Comparison of ENCODE assay signal across 13 cellular contexts in genomic region chr6:156916108-156916801, GRCh38.
DNase-seq lines count a peak whose midpoint lies in the region; ATAC-seq and TF ChIP-seq lines count a peak whose summit lies in the region.
"Had no signal": no experiment of that assay in that cellular context is flagged by ENCODE, and none has a peak within 500 bp of the region (broad histone marks: within the 10 kb centered on the region; RNA-seq: fewer than 3 reads in every experiment).

No MANE protein-coding gene starts in this region.

- no peak overlapping the region for H3K4me3 ChIP-seq in CD8-positive, alpha-beta T cell (ENCODE audit: low read depth, low read length)
- H3K4me3 ChIP-seq in neural progenitor cell: no peak overlapping the region
- H3K4me3 ChIP-seq: thoracic aorta had no signal

- DNase-seq in CD8-positive, alpha-beta T cell: no peak
- DNase-seq in effector memory CD8-positive, alpha-beta T cell: no peak
- no peak for DNase-seq in GOT3 (lab: John Stamatoyannopoulos, UW)
- no peak for DNase-seq in activated CD8-positive, alpha-beta memory T cell treated with anti-CD3 and anti-CD28 coated beads, Interleukin-2, amount 10 ng/mL, durations not matched to agents 7 days and 5 days
- DNase-seq in neural progenitor cell (ENCODE audit: low spot score): no peak
- no peak for DNase-seq in GDM1 (lab: John Stamatoyannopoulos, UW)
- DNase-seq: activated CD4-positive, alpha-beta T cell treated with anti-CD3 and anti-CD28 coated beads, Interleukin-2, amount 50 U/mL, for 4 hours; central memory CD4-positive, alpha-beta T cell; glutamatergic neuron; NCI-H1694 treated with DMSO at 0.1 percent for 48 hours had no signal

- peaks cover 36% of the 10 kb centered on the region for H3K4me1 ChIP-seq in CD8-positive, alpha-beta T cell (ENCODE audit: insufficient read depth, low read length)
- H3K4me1 ChIP-seq in neural progenitor cell: peaks cover 26% of the 10 kb centered on the region

- H4K20me1 ChIP-seq in neural progenitor cell (ENCODE audit: low read depth): peaks cover 67% of the 10 kb centered on the region

- peaks cover 16% of the 10 kb centered on the region for H3K36me3 Mint-ChIP-seq in CD8-positive, alpha-beta T cell
- H3K36me3 Mint-ChIP-seq in effector memory CD8-positive, alpha-beta T cell (ENCODE audit: insufficient read depth): peaks cover 9% of the 10 kb centered on the region
- H3K36me3 Mint-ChIP-seq in activated CD8-positive, alpha-beta memory T cell treated with anti-CD3 and anti-CD28 coated beads, Interleukin-2, amount 10 ng/mL, durations not matched to agents 7 days and 5 days: peaks cover 17% of the 10 kb centered on the region
- H3K36me3 Mint-ChIP-seq in neural progenitor cell: peaks cover 14% of the 10 kb centered on the region

- H3K9me3 ChIP-seq in CD8-positive, alpha-beta T cell (ENCODE audit: low read length): no peaks in the 10 kb centered on the region
- H3K9me3 ChIP-seq in neural progenitor cell (ENCODE audit: low read depth): no peaks in the 10 kb centered on the region
- H3K9me3 ChIP-seq: thoracic aorta had no signal

- H3K27me3 Mint-ChIP-seq in CD8-positive, alpha-beta T cell (ENCODE audit: low read depth): no peaks in the 10 kb centered on the region
- H3K27me3 Mint-ChIP-seq in effector memory CD8-positive, alpha-beta T cell: no peaks in the 10 kb centered on the region
- H3K27me3 Mint-ChIP-seq in activated CD8-positive, alpha-beta memory T cell treated with anti-CD3 and anti-CD28 coated beads, Interleukin-2, amount 10 ng/mL, durations not matched to agents 7 days and 5 days: no peaks in the 10 kb centered on the region
- H3K27me3 Mint-ChIP-seq in neural progenitor cell (ENCODE audit: insufficient read depth, low read depth): peaks cover 2% of the 10 kb centered on the region

- H3K27ac ChIP-seq in CD8-positive, alpha-beta T cell (ENCODE audit: low read depth, low read length): no peak overlapping the region
- no peak overlapping the region for H3K27ac ChIP-seq in neural progenitor cell

- H3K27ac Mint-ChIP-seq in CD8-positive, alpha-beta T cell: peak overlapping the region; percentile 72
- peak overlapping the region; percentile 49 to 71 for H3K27ac Mint-ChIP-seq in effector memory CD8-positive, alpha-beta T cell
- H3K27ac Mint-ChIP-seq in activated CD8-positive, alpha-beta memory T cell treated with anti-CD3 and anti-CD28 coated beads, Interleukin-2, amount 10 ng/mL, durations not matched to agents 7 days and 5 days: no peak overlapping the region
- no peak overlapping the region for H3K27ac Mint-ChIP-seq in neural progenitor cell

- H3K36me3 ChIP-seq in CD8-positive, alpha-beta T cell (ENCODE audit: insufficient read depth, low read length): no peaks in the 10 kb centered on the region
- no peaks in the 10 kb centered on the region for H3K36me3 ChIP-seq in neural progenitor cell
- H3K36me3 ChIP-seq: thoracic aorta had no signal

- H3K9me3 Mint-ChIP-seq in CD8-positive, alpha-beta T cell: no peaks in the 10 kb centered on the region
- H3K9me3 Mint-ChIP-seq in effector memory CD8-positive, alpha-beta T cell: no peaks in the 10 kb centered on the region
- H3K9me3 Mint-ChIP-seq in activated CD8-positive, alpha-beta memory T cell treated with anti-CD3 and anti-CD28 coated beads, Interleukin-2, amount 10 ng/mL, durations not matched to agents 7 days and 5 days (ENCODE audit: low read depth): no peaks in the 10 kb centered on the region
- H3K9me3 Mint-ChIP-seq in neural progenitor cell: no peaks in the 10 kb centered on the region

- H2AFZ ChIP-seq in neural progenitor cell (replicated peaks): no peak overlapping the region

- no peak for TF ChIP-seq CTCF in CD8-positive, alpha-beta T cell (IDR thresholded peaks at IDR 0.05)
- no peak for TF ChIP-seq CTCF in neural progenitor cell (IDR thresholded peaks at IDR 0.05)

- CTCF ChIA-PET in CD8-positive, alpha-beta T cell (lab: Charles Lee): no interaction called here
- CTCF ChIA-PET in activated CD8-positive, alpha-beta memory T cell treated with anti-CD3 and anti-CD28 coated beads, Interleukin-2, amount 10 ng/mL, durations not matched to agents 7 days and 5 days (lab: Charles Lee): interaction anchor here (1.0 kb wide), 1 partner anchor 36 kb away, joined by 3 read pairs; no protein-coding TSS in a partner anchor

- no peak overlapping the region for H3K4me3 Mint-ChIP-seq in CD8-positive, alpha-beta T cell
- peak overlapping the region; percentile 9 to 24 for H3K4me3 Mint-ChIP-seq in effector memory CD8-positive, alpha-beta T cell
- no peak overlapping the region for H3K4me3 Mint-ChIP-seq in activated CD8-positive, alpha-beta memory T cell treated with anti-CD3 and anti-CD28 coated beads, Interleukin-2, amount 10 ng/mL, durations not matched to agents 7 days and 5 days
- no peak overlapping the region for H3K4me3 Mint-ChIP-seq in neural progenitor cell

- peaks cover 90% of the 10 kb centered on the region for H3K79me2 ChIP-seq in neural progenitor cell (ENCODE audit: low read depth)

- ATAC-seq in CD8-positive, alpha-beta T cell: peak; percentile 26
- ATAC-seq in GM19395 (IDR thresholded peaks at IDR 0.05; ENCODE audit: unreplicated experiment) (peak; percentile 55), HG03342 (IDR thresholded peaks at IDR 0.05; ENCODE audit: unreplicated experiment) (peak; percentile 59)
- ATAC-seq in effector memory CD8-positive, alpha-beta T cell (replicated peaks): peak; percentile 77
- no peak for ATAC-seq in activated CD8-positive, alpha-beta memory T cell treated with anti-CD3 and anti-CD28 coated beads, Interleukin-2, amount 10 ng/mL, durations not matched to agents 7 days and 5 days

- no peak overlapping the region for H3K4me2 ChIP-seq in neural progenitor cell

- intact Hi-C loops in CD8-positive, alpha-beta T cell (cut with DNase I, micrococcal nuclease): no loop called here

- POLR2A ChIA-PET in CD8-positive, alpha-beta T cell (lab: Charles Lee): no interaction called here

- no peak overlapping the region for H3K9ac ChIP-seq in neural progenitor cell

- H3F3A ChIP-seq in neural progenitor cell (ENCODE audit: low read depth): peaks cover 9% of the 10 kb centered on the region

- H3K4me1 Mint-ChIP-seq in CD8-positive, alpha-beta T cell (ENCODE audit: low read depth): peaks cover 72% of the 10 kb centered on the region
- peaks cover 53 to 72% of the 10 kb centered on the region in 2 donors for H3K4me1 Mint-ChIP-seq in effector memory CD8-positive, alpha-beta T cell (ENCODE audit: low read depth in 2 of 2)
- peaks cover 27% of the 10 kb centered on the region for H3K4me1 Mint-ChIP-seq in activated CD8-positive, alpha-beta memory T cell treated with anti-CD3 and anti-CD28 coated beads, Interleukin-2, amount 10 ng/mL, durations not matched to agents 7 days and 5 days
- peaks cover 30% of the 10 kb centered on the region for H3K4me1 Mint-ChIP-seq in neural progenitor cell

- H3K27me3 ChIP-seq in CD8-positive, alpha-beta T cell (ENCODE audit: insufficient read depth, low read length): no peaks in the 10 kb centered on the region
- no peaks in the 10 kb centered on the region for H3K27me3 ChIP-seq in neural progenitor cell

Comparison
In these comparisons a context has a peak if more than half of its experiments do, and no peak if none do; other contexts are left out.
1. H3K27ac Mint-ChIP-seq: peak in CD8-positive, alpha-beta T cell (single experiment) and effector memory CD8-positive, alpha-beta T cell (2 of 2); none in activated CD8-positive, alpha-beta memory T cell treated with anti-CD3 and anti-CD28 coated beads, Interleukin-2, amount 10 ng/mL, durations not matched to agents 7 days and 5 days (single experiment) and neural progenitor cell (single experiment).
2. H3K4me3 Mint-ChIP-seq: peak in effector memory CD8-positive, alpha-beta T cell (2 of 2); none in CD8-positive, alpha-beta T cell (single experiment), activated CD8-positive, alpha-beta memory T cell treated with anti-CD3 and anti-CD28 coated beads, Interleukin-2, amount 10 ng/mL, durations not matched to agents 7 days and 5 days (single experiment) and neural progenitor cell (single experiment).